10 cellular contexts compared by ENCODE assay signal in genomic region chr3:101976473-101976872, GRCh38.
A peak's percentile ranks its signal among the peaks of the same experiment; 100 is the strongest.
DNase-seq lines count a peak whose midpoint lies in the region; ATAC-seq and TF ChIP-seq lines count a peak whose summit lies in the region.
"Had no signal": no experiment of that assay in that cellular context is flagged by ENCODE, and none has a peak within 500 bp of the region (broad histone marks: within the 10 kb centered on the region; RNA-seq: fewer than 3 reads in every experiment).

No MANE protein-coding gene starts in this region.

- H3K79me2 ChIP-seq in SU-DHL-6 (ENCODE audit: insufficient read depth, low read length) = no peaks in the 10 kb centered on the region

- H3K4me3 Mint-ChIP-seq in CD4-positive, alpha-beta T cell = no peak overlapping the region

- ATAC-seq in GM19452 (IDR thresholded peaks at IDR 0.05; ENCODE audit: unreplicated experiment) (peak; percentile 93), HG03108 (IDR thresholded peaks at IDR 0.05; ENCODE audit: unreplicated experiment) (peak; percentile 95)
- ATAC-seq in CD4-positive, alpha-beta T cell (ENCODE audit: poor library complexity) = no peak

- H3K27ac ChIP-seq in SU-DHL-6 (ENCODE audit: low read depth, low read length) (no peak overlapping the region), WERI-Rb-1 (no peak overlapping the region)
- H3K27ac ChIP-seq in CD4-positive, alpha-beta T cell (ENCODE audit: low read depth, low read length) = no peak overlapping the region
- H3K27ac ChIP-seq: neutrophil had no signal

- no peak for TF ChIP-seq CTCF in GM12865 (IDR thresholded peaks at IDR 0.05; ENCODE audit: insufficient read depth, low read depth, low read length, missing control alignments)
- no peak for TF ChIP-seq CTCF in SU-DHL-6 (IDR thresholded peaks at IDR 0.05; ENCODE audit: insufficient read depth, low read length, poor library complexity, severe bottlenecking)
- TF ChIP-seq CTCF in CD4-positive, alpha-beta T cell (IDR thresholded peaks at IDR 0.05) = no peak
- TF ChIP-seq CTCF in WERI-Rb-1 (IDR thresholded peaks at IDR 0.05; ENCODE audit: low read depth, low read length) = no peak

- peaks cover 5% of the 10 kb centered on the region for H3K9me3 Mint-ChIP-seq in CD4-positive, alpha-beta T cell

- peak overlapping the region; percentile 21 for H2AFZ ChIP-seq in SU-DHL-6 (ENCODE audit: low read depth, low read length, severe bottlenecking)

- H3K27ac Mint-ChIP-seq in CD4-positive, alpha-beta T cell = no peak overlapping the region

- no peaks in the 10 kb centered on the region for H3K36me3 ChIP-seq in SU-DHL-6 (ENCODE audit: low read length)
- no peaks in the 10 kb centered on the region for H3K36me3 ChIP-seq in WERI-Rb-1
- H3K36me3 ChIP-seq: neutrophil had no signal

- H3K36me3 Mint-ChIP-seq in CD4-positive, alpha-beta T cell (ENCODE audit: low read depth) = no peaks in the 10 kb centered on the region

- CTCF ChIA-PET in CD4-positive, alpha-beta T cell (lab: Charles Lee) = no interaction called here

- no peaks in the 10 kb centered on the region for H3K9me2 ChIP-seq in SU-DHL-6 (replicated peaks; ENCODE audit: insufficient read depth, low read length)

- H3F3A ChIP-seq in SU-DHL-6 (ENCODE audit: insufficient read depth) = no peaks in the 10 kb centered on the region

- DNase-seq in GM12865 (ENCODE audit: low read depth) (peak; percentile 78), WERI-Rb-1 (no peak), erythroblast (lab: John Stamatoyannopoulos, UW) (no peak), AML-193 (lab: John Stamatoyannopoulos, UW) (no peak)
- no peak for DNase-seq in CD4-positive, alpha-beta T cell
- DNase-seq: NCI-H187 treated with DMSO at 0.1 percent for 48 hours had no signal

- POLR2A ChIA-PET in CD4-positive, alpha-beta T cell (lab: Charles Lee) = no interaction called here

- H3K4me3 ChIP-seq in GM12865 (ENCODE audit: low read depth, low read length) (no peak overlapping the region), SU-DHL-6 (ENCODE audit: insufficient read depth, low read length, poor library complexity, severe bottlenecking) (no peak overlapping the region), WERI-Rb-1 (ENCODE audit: low read depth, low read length) (no peak overlapping the region)

- no peak for TF ChIP-seq POLR2A in erythroblast (IDR thresholded peaks at IDR 0.05; ENCODE audit: low read length)

- intact Hi-C loops in CD4-positive, alpha-beta T cell (cut with DNase I, micrococcal nuclease) = loop anchor here in 1 of 2 experiments (1.0 kb wide), 1 partner anchor 38 kb away; no protein-coding TSS in a partner anchor

- peaks cover 12% of the 10 kb centered on the region for H3K4me1 Mint-ChIP-seq in CD4-positive, alpha-beta T cell (ENCODE audit: low read depth)

- H3K27me3 ChIP-seq in SU-DHL-6 (ENCODE audit: low read length) (no peaks in the 10 kb centered on the region), WERI-Rb-1 (ENCODE audit: insufficient read depth, low read depth, severe bottlenecking) (no peaks in the 10 kb centered on the region)
- H3K27me3 ChIP-seq in CD4-positive, alpha-beta T cell (ENCODE audit: control insufficient read depth, insufficient read depth, low read length) = no peaks in the 10 kb centered on the region
- H3K27me3 ChIP-seq: neutrophil had no signal

- H3K4me2 ChIP-seq in SU-DHL-6 (ENCODE audit: low read depth, low read length, poor library complexity, severe bottlenecking) = no peak overlapping the region

- no peaks in the 10 kb centered on the region for H4K20me1 ChIP-seq in SU-DHL-6 (ENCODE audit: low read depth, low read length)

- H3K9ac ChIP-seq in SU-DHL-6 (ENCODE audit: low read length) = no peak overlapping the region

- H3K9me3 ChIP-seq in SU-DHL-6 (ENCODE audit: insufficient read depth, low read length) = no peaks in the 10 kb centered on the region
- H3K9me3 ChIP-seq in CD4-positive, alpha-beta T cell (ENCODE audit: control insufficient read depth, low read length) = no peaks in the 10 kb centered on the region
- no peaks in the 10 kb centered on the region for H3K9me3 ChIP-seq in WERI-Rb-1 (ENCODE audit: severe bottlenecking)
- H3K9me3 ChIP-seq: neutrophil had no signal

- H3K27me3 Mint-ChIP-seq in CD4-positive, alpha-beta T cell = no peaks in the 10 kb centered on the region
